8 cellular contexts compared by ENCODE assay signal in the genomic region with DNA sequence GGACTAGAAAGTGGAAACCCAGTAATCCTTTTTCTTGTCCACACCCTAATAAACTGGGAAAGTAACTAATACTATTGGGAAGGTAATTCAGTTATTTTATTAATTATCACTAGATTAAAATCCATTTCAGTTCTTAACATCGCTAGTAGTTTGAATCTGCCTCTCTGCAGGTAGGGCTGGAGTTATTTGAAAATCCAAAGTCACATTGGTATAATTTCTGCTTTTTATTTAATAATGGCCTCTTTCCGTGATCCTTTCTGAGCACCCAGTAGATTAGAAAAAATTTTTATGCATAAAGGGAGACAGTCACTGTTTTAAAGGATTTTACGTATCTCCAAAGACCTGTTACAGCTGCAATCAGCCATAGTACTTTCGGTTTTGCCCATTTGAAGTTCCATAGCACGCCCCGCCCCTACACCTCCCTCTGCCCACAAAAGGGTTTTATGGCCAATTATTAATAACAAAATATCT. TPM values are rescaled to one million over a fixed set of nuclear protein-coding genes. Genes with fewer than 3 reads are reported as not detected.
DNase-seq lines count a peak whose midpoint lies in the region; ATAC-seq and TF ChIP-seq lines count a peak whose summit lies in the region.

No MANE protein-coding gene starts in this region.

- H3K27me3 ChIP-seq in AG04450 (ENCODE audit: control insufficient read depth, insufficient read depth, low read length) (no peaks in the 10 kb centered on the region), endodermal cell (ENCODE audit: control insufficient read depth, insufficient read depth, low read length, poor library complexity, severe bottlenecking) (no peaks in the 10 kb centered on the region), stomach (no peaks in the 10 kb centered on the region)

- CTCF ChIA-PET in AG04450 (lab: Charles Lee) = interaction anchor here (0.7 to 3.2 kb wide), 2 partner anchors 14 to 45 kb away, joined by 3 to 20 read pairs; no protein-coding TSS in a partner anchor

- H3K9ac ChIP-seq in endodermal cell (ENCODE audit: extremely low read depth, low read length, poor library complexity, severe bottlenecking) = peak overlapping the region; percentile 81

- DNase-seq in AG04450 (ENCODE audit: low read depth, low spot score) (no peak), NCI-H2196 (lab: John Stamatoyannopoulos, UW; ENCODE audit: unreplicated experiment) (peak; percentile 31), endodermal cell (peak; percentile 60), midbrain (lab: John Stamatoyannopoulos, UW) (peak; percentile 56), stomach (peak; percentile 58)
- peak; percentile 47 for DNase-seq in activated CD4-positive, alpha-beta T cell treated with anti-CD3 and anti-CD28 coated beads, Interleukin-2, amount 50 U/mL, for 1 hour

- 15% methylated on average over 5 to 6 of the region's 6 CpGs for WGBS in endodermal cell (ENCODE audit: insufficient coverage in 1 of 2, insufficient read length in 1 of 2), 2 experiments
- 0 to 9% (median 3%) methylated on average over 6 of the region's 6 CpGs for WGBS in stomach, 5 donors

- H3K36me3 ChIP-seq in endodermal cell (ENCODE audit: control insufficient read depth, insufficient read depth, low read length) = peaks cover 48% of the 10 kb centered on the region
- peaks cover 19 to 50% (median 48%) of the 10 kb centered on the region in 4 donors for H3K36me3 ChIP-seq in stomach

- H3K9me3 ChIP-seq in AG04450 (ENCODE audit: control insufficient read depth, insufficient read depth, low read length) (no peaks in the 10 kb centered on the region), endodermal cell (ENCODE audit: control insufficient read depth, low read length) (no peaks in the 10 kb centered on the region), stomach (no peaks in the 10 kb centered on the region)

- TF ChIP-seq CTCF in AG04450 (IDR thresholded peaks at IDR 0.05; ENCODE audit: low read depth, low read length) = no peak
- no peak for TF ChIP-seq CTCF in endodermal cell (conservative IDR thresholded peaks at IDR 0.05)
- no peak for TF ChIP-seq CTCF in stomach (IDR thresholded peaks at IDR 0.05)

- no peaks in the 10 kb centered on the region for H3K27me3 Mint-ChIP-seq in endodermal cell (ENCODE audit: insufficient read depth)

- H3K27ac ChIP-seq in AG04450 (ENCODE audit: low read depth, low read length) (peak overlapping the region; percentile 77), endodermal cell (ENCODE audit: low read depth, low read length) (peak overlapping the region; percentile 83), stomach (peak overlapping the region; percentile 89 to 94 (median 92))

- H3K4me3 Mint-ChIP-seq in endodermal cell = peak overlapping the region; percentile 91

- ATAC-seq in GM18517 (IDR thresholded peaks at IDR 0.05; ENCODE audit: unreplicated experiment) (peak; percentile 67), HG02973 (IDR thresholded peaks at IDR 0.05; ENCODE audit: unreplicated experiment) (peak; percentile 57)

- TF ChIP-seq EP300 in stomach (IDR thresholded peaks at IDR 0.05) = no peak

- H3K4me1 ChIP-seq in endodermal cell (ENCODE audit: control insufficient read depth, insufficient read depth, low read length) = no peaks in the 10 kb centered on the region
- peaks cover 8 to 45% (median 30%) of the 10 kb centered on the region in 4 donors for H3K4me1 ChIP-seq in stomach

- POLR2A ChIA-PET in AG04450 (lab: Yijun Ruan, JAX) = interaction anchor here (0.9 to 1.0 kb wide), 2 partner anchors 18 to 20 kb away, joined by 3 read pairs; a partner anchor contains a TSS

- intact Hi-C loops in stomach (cut with DNase I; ENCODE audit: low total_unique reads) = no loop called here

- no peaks in the 10 kb centered on the region for H3K9me3 Mint-ChIP-seq in endodermal cell

- H3K36me3 Mint-ChIP-seq in endodermal cell (ENCODE audit: low read depth) = peaks cover 46% of the 10 kb centered on the region

- H3K27ac Mint-ChIP-seq in endodermal cell = peak overlapping the region; percentile 97

- H3K4me1 Mint-ChIP-seq in endodermal cell = peaks cover 7% of the 10 kb centered on the region

- no peak for TF ChIP-seq POLR2A in stomach (IDR thresholded peaks at IDR 0.05)

- H3K4me3 ChIP-seq in AG04450 (ENCODE audit: low read depth, low read length) = peak overlapping the region; percentile 76
- peak overlapping the region; percentile 98 for H3K4me3 ChIP-seq in endodermal cell (ENCODE audit: low read length)
- H3K4me3 ChIP-seq in stomach = peak overlapping the region; percentile 78 to 94 (median 84)

RNA-seq across cellular contexts. Expression of a gene that starts 0.6 kb away (rescaled TPM):
- 212 and 285 TPM in 2 replicates for polyA plus RNA-seq in AG04450 (2011; rRNA removed)
- polyA minus RNA-seq in AG04450 (2011; rRNA and poly(A)+ RNA removed) = 140 and 236 TPM in 2 replicates
- total RNA-seq in endodermal cell = 100 to 1,000 TPM in 1 of 2 donors, 10 to 100 TPM in 1; 91.3 to 116 TPM
- 122 TPM for polyA plus RNA-seq in endodermal cell (2013, experiment 1 of 2)
- polyA plus RNA-seq in endodermal cell (2013, experiment 2 of 2) = 115 TPM
- 100 to 1,000 TPM in 1 of 5 donors, 10 to 100 TPM in 4; 36.8 to 196 (median 69.2) TPM for total RNA-seq in stomach
- polyA plus RNA-seq in stomach = 10 to 100 TPM; 40.1 to 48.3 (median 45.3) TPM

RNA-seq across cellular contexts. Expression of a gene that starts 20.0 kb away (rescaled TPM):
- 222 and 285 TPM in 2 replicates for polyA plus RNA-seq in AG04450 (2011; rRNA removed)
- polyA minus RNA-seq in AG04450 (2011; rRNA and poly(A)+ RNA removed) = 69.1 and 95.9 TPM in 2 replicates
- total RNA-seq in endodermal cell = 100 to 1,000 TPM; 171 to 214 TPM
- 208 TPM for polyA plus RNA-seq in endodermal cell (2013, experiment 1 of 2)
- 206 TPM for polyA plus RNA-seq in endodermal cell (2013, experiment 2 of 2)
- total RNA-seq in stomach = 100 to 1,000 TPM in 1 of 5 donors, 10 to 100 TPM in 4; 26.8 to 191 (median 56.8) TPM
- 100 to 1,000 TPM; 128 to 154 (median 144) TPM for polyA plus RNA-seq in stomach
